8 cellular contexts compared by ENCODE assay signal in genomic region chr4:127400736-127401346, GRCh38.
DNase-seq lines count a peak whose midpoint lies in the region; ATAC-seq and TF ChIP-seq lines count a peak whose summit lies in the region.

No MANE protein-coding gene starts in this region.

- POLR2A ChIA-PET in Panc1 (lab: Charles Lee): no interaction called here

- TF ChIP-seq CTCF in Panc1 (IDR thresholded peaks at IDR 0.05): peak; percentile 80

- no peaks in the 10 kb centered on the region for H3K4me1 ChIP-seq in Panc1 (ENCODE audit: control insufficient read depth, insufficient read depth, low read length)

- intact Hi-C loops in Panc1 (cut with micrococcal nuclease; ENCODE audit: unreplicated experiment): no loop called here

- ATAC-seq in GM19455 (IDR thresholded peaks at IDR 0.05; ENCODE audit: unreplicated experiment) (peak; percentile 90), HG03469 (IDR thresholded peaks at IDR 0.05; ENCODE audit: unreplicated experiment) (peak; percentile 77), Panc1 (peak; percentile 78)

- no peak overlapping the region for H3K27ac ChIP-seq in Panc1 (ENCODE audit: low read length)

- in situ Hi-C loops in Panc1 (cut with HindIII; ENCODE audit: low pct_unique_long_range_greater_than_20kb, low sequenced_read_pairs): no loop called here

- CTCF ChIA-PET in Panc1 (lab: Charles Lee): interaction anchor here (0.6 kb wide), 1 partner anchor 34 kb away, joined by 3 read pairs; no protein-coding TSS in a partner anchor

- H3K36me3 ChIP-seq in Panc1 (ENCODE audit: control insufficient read depth, insufficient read depth, low read length): no peaks in the 10 kb centered on the region

- no peak overlapping the region for H3K4me3 ChIP-seq in Panc1 (ENCODE audit: low read depth in 2 of 2, low read length in 2 of 2)

- peak; percentile 11 for DNase-seq in NCI-H1436 (lab: John Stamatoyannopoulos, UW)
- no peak for DNase-seq in NCI-H1436 treated with DMSO at 0.1 percent for 48 hours (lab: John Stamatoyannopoulos, UW)
- peak; percentile 36 for DNase-seq in Panc1 (ENCODE audit: low read depth, low spot score)
- peak; percentile 79 for DNase-seq in dermis blood vessel endothelial cell
- DNase-seq in medulla oblongata (ENCODE audit: extremely low spot score): peak; percentile 51
- DNase-seq in stimulated activated naive CD4-positive, alpha-beta T cell treated with Interleukin-2 at 50 U/mL for 16 hours (lab: John Stamatoyannopoulos, UW): no peak

- BruUV-seq in Panc1 (replicated peaks; lab: Mats Ljungman, UMichigan): no TSS peak

- no peaks in the 10 kb centered on the region for H3K27me3 ChIP-seq in Panc1 (ENCODE audit: control insufficient read depth, insufficient read depth, low read length)

- H3K9me3 ChIP-seq in Panc1 (ENCODE audit: control insufficient read depth, insufficient read depth, low read depth, low read length): no peaks in the 10 kb centered on the region

Comparison
In these comparisons a context has a peak if more than half of its experiments do, and no peak if none do; other contexts are left out.
1. DNase-seq: peak in NCI-H1436 (single experiment), Panc1 (single experiment), dermis blood vessel endothelial cell (single experiment) and medulla oblongata (single experiment); none in NCI-H1436 treated with DMSO at 0.1 percent for 48 hours (single experiment) and stimulated activated naive CD4-positive, alpha-beta T cell treated with Interleukin-2 at 50 U/mL for 16 hours (single experiment).
2. Peak in every context shown above with its lines, with median percentiles within 50 percentile points of each other: ATAC-seq.